Comparison of ENCODE assay signal across 1 cellular context in genomic region chr5:42994285-42995151, GRCh38.
TF ChIP-seq lines count a peak whose summit lies in the region.

No MANE protein-coding gene starts in this region.

TF ChIP-seq in K562, 482 proteins besides CTCF, POLR2A, EP300 and RAD21 (continued from another document and continues in another):
- TF ChIP-seq, protein P1, sequence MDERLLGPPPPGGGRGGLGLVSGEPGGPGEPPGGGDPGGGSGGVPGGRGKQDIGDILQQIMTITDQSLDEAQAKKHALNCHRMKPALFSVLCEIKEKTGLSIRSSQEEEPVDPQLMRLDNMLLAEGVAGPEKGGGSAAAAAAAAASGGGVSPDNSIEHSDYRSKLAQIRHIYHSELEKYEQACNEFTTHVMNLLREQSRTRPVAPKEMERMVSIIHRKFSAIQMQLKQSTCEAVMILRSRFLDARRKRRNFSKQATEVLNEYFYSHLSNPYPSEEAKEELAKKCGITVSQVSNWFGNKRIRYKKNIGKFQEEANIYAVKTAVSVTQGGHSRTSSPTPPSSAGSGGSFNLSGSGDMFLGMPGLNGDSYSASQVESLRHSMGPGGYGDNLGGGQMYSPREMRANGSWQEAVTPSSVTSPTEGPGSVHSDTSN (CRISPR knock-in tag; IDR thresholded peaks at IDR 0.05; ENCODE audit: low read depth), result no peak
- TF ChIP-seq, protein P1 (tag; conservative IDR thresholded peaks at IDR 0.05; ENCODE audit: low read depth), result no peak
- peak; percentile 43; the same call in 1 of the 2 replicates for TF ChIP-seq L3MBTL2 (IDR thresholded peaks at IDR 0.05)
- TF ChIP-seq CEBPB (tag; IDR thresholded peaks at IDR 0.05), result no peak; the same call in 1 of the 2 replicates
- no peak for TF ChIP-seq ZNF79 (CRISPR knock-in tag; IDR thresholded peaks at IDR 0.05; ENCODE audit: low read depth)
- TF ChIP-seq, protein P2, sequence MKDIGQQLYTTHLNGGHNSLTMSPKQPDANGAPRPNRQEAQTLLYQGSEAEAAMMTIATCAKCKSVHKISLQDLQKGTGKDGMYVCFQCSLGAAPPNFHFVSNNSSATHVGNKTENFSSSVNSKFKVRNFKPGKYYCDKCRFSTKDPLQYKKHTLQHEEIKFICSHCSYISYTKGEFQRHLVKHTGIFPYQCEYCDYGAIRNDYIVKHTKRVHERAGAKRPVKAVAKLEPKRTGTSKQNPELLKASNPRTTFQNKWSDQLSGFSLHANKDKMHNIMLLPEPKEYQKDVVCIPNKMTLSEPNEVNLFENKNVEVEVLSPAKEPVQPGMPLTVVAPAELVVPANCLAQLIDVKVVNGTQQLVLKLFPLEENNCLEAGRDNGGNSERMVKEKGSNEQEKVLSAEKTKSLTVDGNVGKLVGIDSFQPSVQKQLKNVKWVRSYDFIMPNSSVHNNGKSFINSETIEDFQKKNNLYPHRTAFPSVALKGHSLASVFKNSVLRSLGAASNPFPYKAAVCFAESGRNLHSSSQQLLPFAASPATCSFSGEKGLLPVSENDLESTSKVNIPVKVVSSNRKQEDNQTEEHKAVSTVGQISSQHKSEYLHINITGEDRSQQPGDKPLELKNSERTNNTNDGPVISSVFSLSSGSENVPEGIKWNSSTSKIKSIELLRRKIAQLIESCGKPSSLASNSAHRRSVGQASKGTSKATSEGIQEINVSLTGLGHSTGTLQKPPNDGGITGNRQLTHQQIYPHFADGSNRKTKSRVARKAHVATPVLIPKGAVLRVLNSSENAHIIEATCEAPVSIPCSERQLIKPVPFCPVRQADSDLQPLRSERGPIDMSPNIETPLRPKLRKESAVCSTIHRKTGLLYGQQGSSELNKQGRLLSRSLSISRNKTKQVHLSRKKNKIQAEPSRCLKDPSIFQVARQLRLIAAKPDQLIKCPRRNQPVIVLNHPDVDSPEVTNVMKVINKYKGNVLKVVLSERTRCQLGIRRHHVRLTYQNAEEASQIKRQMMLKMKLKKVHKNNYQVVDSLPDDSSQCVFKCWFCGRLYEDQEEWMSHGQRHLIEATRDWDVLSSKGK (CRISPR knock-in tag; IDR thresholded peaks at IDR 0.05), result no peak
- TF ChIP-seq SMAD4 (CRISPR knock-in tag; conservative IDR thresholded peaks at IDR 0.05), result 0 out of 2 replicates have a peak, but pooled peaks have one; percentile 64
- TF ChIP-seq RBM25 (IDR thresholded peaks at IDR 0.05; ENCODE audit: low read depth, low read length, severe bottlenecking), result no peak
- TF ChIP-seq TCF7L2 (IDR thresholded peaks at IDR 0.05; ENCODE audit: low read depth, low read length), result no peak
- no peak for TF ChIP-seq WHSC1 (IDR thresholded peaks at IDR 0.05; ENCODE audit: low read length)
- TF ChIP-seq TEAD1 (CRISPR knock-in tag; IDR thresholded peaks at IDR 0.05), result peak in 1 of 2 experiments; percentile 68; a peak in 3 of 4 replicates
- TF ChIP-seq BCL6 (CRISPR knock-in tag; IDR thresholded peaks at IDR 0.05), result 0 out of 2 replicates have a peak, but pooled peaks have one; percentile 7
- TF ChIP-seq EWSR1 (IDR thresholded peaks at IDR 0.05; ENCODE audit: borderline replicate concordance, low read depth, partially characterized antibody), result no peak
- TF ChIP-seq RUNX1 (IDR thresholded peaks at IDR 0.05; ENCODE audit: low read depth), result no peak
- no peak for TF ChIP-seq CHD1 (IDR thresholded peaks at IDR 0.05; ENCODE audit: low read length)
- no peak for TF ChIP-seq NFIX (CRISPR knock-in tag; IDR thresholded peaks at IDR 0.05; ENCODE audit: low read depth)
- no peak for TF ChIP-seq ZNF668 (CRISPR knock-in tag; IDR thresholded peaks at IDR 0.05)
- TF ChIP-seq MECOM (CRISPR knock-in tag; IDR thresholded peaks at IDR 0.05), result no peak
- peak; percentile 53 for TF ChIP-seq ERF (CRISPR knock-in tag; IDR thresholded peaks at IDR 0.05)
- no peak for TF ChIP-seq FOXM1 (IDR thresholded peaks at IDR 0.05; ENCODE audit: low read depth)
- no peak for TF ChIP-seq FOXM1 (CRISPR knock-in tag; IDR thresholded peaks at IDR 0.05; ENCODE audit: low read depth)
- TF ChIP-seq, protein P3, sequence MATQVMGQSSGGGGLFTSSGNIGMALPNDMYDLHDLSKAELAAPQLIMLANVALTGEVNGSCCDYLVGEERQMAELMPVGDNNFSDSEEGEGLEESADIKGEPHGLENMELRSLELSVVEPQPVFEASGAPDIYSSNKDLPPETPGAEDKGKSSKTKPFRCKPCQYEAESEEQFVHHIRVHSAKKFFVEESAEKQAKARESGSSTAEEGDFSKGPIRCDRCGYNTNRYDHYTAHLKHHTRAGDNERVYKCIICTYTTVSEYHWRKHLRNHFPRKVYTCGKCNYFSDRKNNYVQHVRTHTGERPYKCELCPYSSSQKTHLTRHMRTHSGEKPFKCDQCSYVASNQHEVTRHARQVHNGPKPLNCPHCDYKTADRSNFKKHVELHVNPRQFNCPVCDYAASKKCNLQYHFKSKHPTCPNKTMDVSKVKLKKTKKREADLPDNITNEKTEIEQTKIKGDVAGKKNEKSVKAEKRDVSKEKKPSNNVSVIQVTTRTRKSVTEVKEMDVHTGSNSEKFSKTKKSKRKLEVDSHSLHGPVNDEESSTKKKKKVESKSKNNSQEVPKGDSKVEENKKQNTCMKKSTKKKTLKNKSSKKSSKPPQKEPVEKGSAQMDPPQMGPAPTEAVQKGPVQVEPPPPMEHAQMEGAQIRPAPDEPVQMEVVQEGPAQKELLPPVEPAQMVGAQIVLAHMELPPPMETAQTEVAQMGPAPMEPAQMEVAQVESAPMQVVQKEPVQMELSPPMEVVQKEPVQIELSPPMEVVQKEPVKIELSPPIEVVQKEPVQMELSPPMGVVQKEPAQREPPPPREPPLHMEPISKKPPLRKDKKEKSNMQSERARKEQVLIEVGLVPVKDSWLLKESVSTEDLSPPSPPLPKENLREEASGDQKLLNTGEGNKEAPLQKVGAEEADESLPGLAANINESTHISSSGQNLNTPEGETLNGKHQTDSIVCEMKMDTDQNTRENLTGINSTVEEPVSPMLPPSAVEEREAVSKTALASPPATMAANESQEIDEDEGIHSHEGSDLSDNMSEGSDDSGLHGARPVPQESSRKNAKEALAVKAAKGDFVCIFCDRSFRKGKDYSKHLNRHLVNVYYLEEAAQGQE (CRISPR knock-in tag; IDR thresholded peaks at IDR 0.05; ENCODE audit: low read depth), result no peak
- peak; percentile 14; the same call in 1 of the 2 replicates for TF ChIP-seq ZNF24 (IDR thresholded peaks at IDR 0.05)
- TF ChIP-seq HNRNPLL (IDR thresholded peaks at IDR 0.05; ENCODE audit: low read depth, low read length, poor library complexity, severe bottlenecking), result peak; percentile 89
- TF ChIP-seq NR2C1 (IDR thresholded peaks at IDR 0.05), result no peak
- 0 out of 2 replicates have a peak, but pooled peaks have one; percentile 21 for TF ChIP-seq NR2C1 (tag; IDR thresholded peaks at IDR 0.05)
- TF ChIP-seq ZNF57 (CRISPR knock-in tag; IDR thresholded peaks at IDR 0.05), result no peak
- peak; percentile 18; the same call in 1 of the 2 replicates for TF ChIP-seq ZNF76 (CRISPR knock-in tag; IDR thresholded peaks at IDR 0.05; ENCODE audit: borderline replicate concordance)
- TF ChIP-seq, protein P4, sequence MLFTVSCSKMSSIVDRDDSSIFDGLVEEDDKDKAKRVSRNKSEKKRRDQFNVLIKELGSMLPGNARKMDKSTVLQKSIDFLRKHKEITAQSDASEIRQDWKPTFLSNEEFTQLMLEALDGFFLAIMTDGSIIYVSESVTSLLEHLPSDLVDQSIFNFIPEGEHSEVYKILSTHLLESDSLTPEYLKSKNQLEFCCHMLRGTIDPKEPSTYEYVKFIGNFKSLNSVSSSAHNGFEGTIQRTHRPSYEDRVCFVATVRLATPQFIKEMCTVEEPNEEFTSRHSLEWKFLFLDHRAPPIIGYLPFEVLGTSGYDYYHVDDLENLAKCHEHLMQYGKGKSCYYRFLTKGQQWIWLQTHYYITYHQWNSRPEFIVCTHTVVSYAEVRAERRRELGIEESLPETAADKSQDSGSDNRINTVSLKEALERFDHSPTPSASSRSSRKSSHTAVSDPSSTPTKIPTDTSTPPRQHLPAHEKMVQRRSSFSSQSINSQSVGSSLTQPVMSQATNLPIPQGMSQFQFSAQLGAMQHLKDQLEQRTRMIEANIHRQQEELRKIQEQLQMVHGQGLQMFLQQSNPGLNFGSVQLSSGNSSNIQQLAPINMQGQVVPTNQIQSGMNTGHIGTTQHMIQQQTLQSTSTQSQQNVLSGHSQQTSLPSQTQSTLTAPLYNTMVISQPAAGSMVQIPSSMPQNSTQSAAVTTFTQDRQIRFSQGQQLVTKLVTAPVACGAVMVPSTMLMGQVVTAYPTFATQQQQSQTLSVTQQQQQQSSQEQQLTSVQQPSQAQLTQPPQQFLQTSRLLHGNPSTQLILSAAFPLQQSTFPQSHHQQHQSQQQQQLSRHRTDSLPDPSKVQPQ (CRISPR knock-in tag; IDR thresholded peaks at IDR 0.05; ENCODE audit: borderline replicate concordance), result no peak
- TF ChIP-seq, protein P5, sequence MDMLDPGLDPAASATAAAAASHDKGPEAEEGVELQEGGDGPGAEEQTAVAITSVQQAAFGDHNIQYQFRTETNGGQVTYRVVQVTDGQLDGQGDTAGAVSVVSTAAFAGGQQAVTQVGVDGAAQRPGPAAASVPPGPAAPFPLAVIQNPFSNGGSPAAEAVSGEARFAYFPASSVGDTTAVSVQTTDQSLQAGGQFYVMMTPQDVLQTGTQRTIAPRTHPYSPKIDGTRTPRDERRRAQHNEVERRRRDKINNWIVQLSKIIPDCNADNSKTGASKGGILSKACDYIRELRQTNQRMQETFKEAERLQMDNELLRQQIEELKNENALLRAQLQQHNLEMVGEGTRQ (CRISPR knock-in tag; IDR thresholded peaks at IDR 0.05), result no peak
- TF ChIP-seq, protein P6, sequence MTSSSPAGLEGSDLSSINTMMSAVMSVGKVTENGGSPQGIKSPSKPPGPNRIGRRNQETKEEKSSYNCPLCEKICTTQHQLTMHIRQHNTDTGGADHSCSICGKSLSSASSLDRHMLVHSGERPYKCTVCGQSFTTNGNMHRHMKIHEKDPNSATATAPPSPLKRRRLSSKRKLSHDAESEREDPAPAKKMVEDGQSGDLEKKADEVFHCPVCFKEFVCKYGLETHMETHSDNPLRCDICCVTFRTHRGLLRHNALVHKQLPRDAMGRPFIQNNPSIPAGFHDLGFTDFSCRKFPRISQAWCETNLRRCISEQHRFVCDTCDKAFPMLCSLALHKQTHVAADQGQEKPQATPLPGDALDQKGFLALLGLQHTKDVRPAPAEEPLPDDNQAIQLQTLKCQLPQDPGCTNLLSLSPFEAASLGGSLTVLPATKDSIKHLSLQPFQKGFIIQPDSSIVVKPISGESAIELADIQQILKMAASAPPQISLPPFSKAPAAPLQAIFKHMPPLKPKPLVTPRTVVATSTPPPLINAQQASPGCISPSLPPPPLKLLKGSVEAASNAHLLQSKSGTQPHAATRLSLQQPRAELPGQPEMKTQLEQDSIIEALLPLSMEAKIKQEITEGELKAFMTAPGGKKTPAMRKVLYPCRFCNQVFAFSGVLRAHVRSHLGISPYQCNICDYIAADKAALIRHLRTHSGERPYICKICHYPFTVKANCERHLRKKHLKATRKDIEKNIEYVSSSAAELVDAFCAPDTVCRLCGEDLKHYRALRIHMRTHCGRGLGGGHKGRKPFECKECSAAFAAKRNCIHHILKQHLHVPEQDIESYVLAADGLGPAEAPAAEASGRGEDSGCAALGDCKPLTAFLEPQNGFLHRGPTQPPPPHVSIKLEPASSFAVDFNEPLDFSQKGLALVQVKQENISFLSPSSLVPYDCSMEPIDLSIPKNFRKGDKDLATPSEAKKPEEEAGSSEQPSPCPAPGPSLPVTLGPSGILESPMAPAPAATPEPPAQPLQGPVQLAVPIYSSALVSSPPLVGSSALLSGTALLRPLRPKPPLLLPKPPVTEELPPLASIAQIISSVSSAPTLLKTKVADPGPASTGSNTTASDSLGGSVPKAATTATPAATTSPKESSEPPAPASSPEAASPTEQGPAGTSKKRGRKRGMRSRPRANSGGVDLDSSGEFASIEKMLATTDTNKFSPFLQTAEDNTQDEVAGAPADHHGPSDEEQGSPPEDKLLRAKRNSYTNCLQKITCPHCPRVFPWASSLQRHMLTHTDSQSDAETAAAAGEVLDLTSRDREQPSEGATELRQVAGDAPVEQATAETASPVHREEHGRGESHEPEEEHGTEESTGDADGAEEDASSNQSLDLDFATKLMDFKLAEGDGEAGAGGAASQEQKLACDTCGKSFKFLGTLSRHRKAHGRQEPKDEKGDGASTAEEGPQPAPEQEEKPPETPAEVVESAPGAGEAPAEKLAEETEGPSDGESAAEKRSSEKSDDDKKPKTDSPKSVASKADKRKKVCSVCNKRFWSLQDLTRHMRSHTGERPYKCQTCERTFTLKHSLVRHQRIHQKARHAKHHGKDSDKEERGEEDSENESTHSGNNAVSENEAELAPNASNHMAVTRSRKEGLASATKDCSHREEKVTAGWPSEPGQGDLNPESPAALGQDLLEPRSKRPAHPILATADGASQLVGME (CRISPR knock-in tag; IDR thresholded peaks at IDR 0.05), result no peak
- TF ChIP-seq MTF1 (CRISPR knock-in tag; IDR thresholded peaks at IDR 0.05; ENCODE audit: borderline replicate concordance), result no peak
- TF ChIP-seq BACH1 (tag; IDR thresholded peaks at IDR 0.05), result no peak
- TF ChIP-seq, protein P7, sequence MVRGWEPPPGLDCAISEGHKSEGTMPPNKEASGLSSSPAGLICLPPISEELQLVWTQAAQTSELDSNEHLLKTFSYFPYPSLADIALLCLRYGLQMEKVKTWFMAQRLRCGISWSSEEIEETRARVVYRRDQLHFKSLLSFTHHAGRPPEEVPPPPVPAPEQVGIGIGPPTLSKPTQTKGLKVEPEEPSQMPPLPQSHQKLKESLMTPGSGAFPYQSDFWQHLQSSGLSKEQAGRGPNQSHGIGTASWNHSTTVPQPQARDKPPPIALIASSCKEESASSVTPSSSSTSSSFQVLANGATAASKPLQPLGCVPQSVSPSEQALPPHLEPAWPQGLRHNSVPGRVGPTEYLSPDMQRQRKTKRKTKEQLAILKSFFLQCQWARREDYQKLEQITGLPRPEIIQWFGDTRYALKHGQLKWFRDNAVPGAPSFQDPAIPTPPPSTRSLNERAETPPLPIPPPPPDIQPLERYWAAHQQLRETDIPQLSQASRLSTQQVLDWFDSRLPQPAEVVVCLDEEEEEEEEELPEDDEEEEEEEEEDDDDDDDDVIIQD (CRISPR knock-in tag; IDR thresholded peaks at IDR 0.05), result no peak
- TF ChIP-seq SMAD1 (IDR thresholded peaks at IDR 0.05; ENCODE audit: low read depth, low read length, partially characterized antibody), result no peak
- TF ChIP-seq RNF2 (IDR thresholded peaks at IDR 0.05), result peak; percentile 78
- TF ChIP-seq MEF2A (IDR thresholded peaks at IDR 0.05; ENCODE audit: control insufficient read depth, low read depth, low read length), result no peak
- TF ChIP-seq ZNF75A (CRISPR knock-in tag; IDR thresholded peaks at IDR 0.05), result no peak
- TF ChIP-seq XRCC3 (IDR thresholded peaks at IDR 0.05), result no peak
- TF ChIP-seq ZNF140 (CRISPR knock-in tag; IDR thresholded peaks at IDR 0.05), result no peak
- TF ChIP-seq NRF1 (conservative IDR thresholded peaks at IDR 0.05 in 1 of 2, IDR thresholded peaks at IDR 0.05 in 1 of 2), result peak; percentile 35 to 44; a peak in 3 of 4 replicates
- no peak for TF ChIP-seq PKNOX1 (IDR thresholded peaks at IDR 0.05)
